ENCODE assay signal across 1 cellular context in genomic region chr1:16396591-16396990, GRCh38.
TF ChIP-seq lines count a peak whose summit lies in the region.

No MANE protein-coding gene starts in this region.

TF ChIP-seq in HepG2, 621 proteins besides CTCF, POLR2A, EP300 and RAD21:
- TF ChIP-seq, protein P1, sequence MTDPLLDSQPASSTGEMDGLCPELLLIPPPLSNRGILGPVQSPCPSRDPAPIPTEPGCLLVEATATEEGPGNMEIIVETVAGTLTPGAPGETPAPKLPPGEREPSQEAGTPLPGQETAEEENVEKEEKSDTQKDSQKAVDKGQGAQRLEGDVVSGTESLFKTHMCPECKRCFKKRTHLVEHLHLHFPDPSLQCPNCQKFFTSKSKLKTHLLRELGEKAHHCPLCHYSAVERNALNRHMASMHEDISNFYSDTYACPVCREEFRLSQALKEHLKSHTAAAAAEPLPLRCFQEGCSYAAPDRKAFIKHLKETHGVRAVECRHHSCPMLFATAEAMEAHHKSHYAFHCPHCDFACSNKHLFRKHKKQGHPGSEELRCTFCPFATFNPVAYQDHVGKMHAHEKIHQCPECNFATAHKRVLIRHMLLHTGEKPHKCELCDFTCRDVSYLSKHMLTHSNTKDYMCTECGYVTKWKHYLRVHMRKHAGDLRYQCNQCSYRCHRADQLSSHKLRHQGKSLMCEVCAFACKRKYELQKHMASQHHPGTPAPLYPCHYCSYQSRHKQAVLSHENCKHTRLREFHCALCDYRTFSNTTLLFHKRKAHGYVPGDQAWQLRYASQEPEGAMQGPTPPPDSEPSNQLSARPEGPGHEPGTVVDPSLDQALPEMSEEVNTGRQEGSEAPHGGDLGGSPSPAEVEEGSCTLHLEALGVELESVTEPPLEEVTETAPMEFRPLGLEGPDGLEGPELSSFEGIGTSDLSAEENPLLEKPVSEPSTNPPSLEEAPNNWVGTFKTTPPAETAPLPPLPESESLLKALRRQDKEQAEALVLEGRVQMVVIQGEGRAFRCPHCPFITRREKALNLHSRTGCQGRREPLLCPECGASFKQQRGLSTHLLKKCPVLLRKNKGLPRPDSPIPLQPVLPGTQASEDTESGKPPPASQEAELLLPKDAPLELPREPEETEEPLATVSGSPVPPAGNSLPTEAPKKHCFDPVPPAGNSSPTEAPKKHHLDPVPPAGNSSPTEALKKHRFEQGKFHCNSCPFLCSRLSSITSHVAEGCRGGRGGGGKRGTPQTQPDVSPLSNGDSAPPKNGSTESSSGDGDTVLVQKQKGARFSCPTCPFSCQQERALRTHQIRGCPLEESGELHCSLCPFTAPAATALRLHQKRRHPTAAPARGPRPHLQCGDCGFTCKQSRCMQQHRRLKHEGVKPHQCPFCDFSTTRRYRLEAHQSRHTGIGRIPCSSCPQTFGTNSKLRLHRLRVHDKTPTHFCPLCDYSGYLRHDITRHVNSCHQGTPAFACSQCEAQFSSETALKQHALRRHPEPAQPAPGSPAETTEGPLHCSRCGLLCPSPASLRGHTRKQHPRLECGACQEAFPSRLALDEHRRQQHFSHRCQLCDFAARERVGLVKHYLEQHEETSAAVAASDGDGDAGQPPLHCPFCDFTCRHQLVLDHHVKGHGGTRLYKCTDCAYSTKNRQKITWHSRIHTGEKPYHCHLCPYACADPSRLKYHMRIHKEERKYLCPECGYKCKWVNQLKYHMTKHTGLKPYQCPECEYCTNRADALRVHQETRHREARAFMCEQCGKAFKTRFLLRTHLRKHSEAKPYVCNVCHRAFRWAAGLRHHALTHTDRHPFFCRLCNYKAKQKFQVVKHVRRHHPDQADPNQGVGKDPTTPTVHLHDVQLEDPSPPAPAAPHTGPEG (CRISPR knock-in tag; IDR thresholded peaks at IDR 0.05), result no peak
- TF ChIP-seq HMGA1 (CRISPR knock-in tag; conservative IDR thresholded peaks at IDR 0.05), result no peak
- TF ChIP-seq SOX13 (IDR thresholded peaks at IDR 0.05), result no peak
- no peak for TF ChIP-seq SOX13 (CRISPR knock-in tag; conservative IDR thresholded peaks at IDR 0.05 in 1 of 2, IDR thresholded peaks at IDR 0.05 in 1 of 2)
- no peak for TF ChIP-seq ZFP82 (CRISPR knock-in tag; IDR thresholded peaks at IDR 0.05; ENCODE audit: borderline replicate concordance)
- peak; percentile 21 for TF ChIP-seq AGO2 (optimal IDR thresholded peaks at IDR 0.05; ENCODE audit: low read depth, low read length)
- TF ChIP-seq, protein P2, sequence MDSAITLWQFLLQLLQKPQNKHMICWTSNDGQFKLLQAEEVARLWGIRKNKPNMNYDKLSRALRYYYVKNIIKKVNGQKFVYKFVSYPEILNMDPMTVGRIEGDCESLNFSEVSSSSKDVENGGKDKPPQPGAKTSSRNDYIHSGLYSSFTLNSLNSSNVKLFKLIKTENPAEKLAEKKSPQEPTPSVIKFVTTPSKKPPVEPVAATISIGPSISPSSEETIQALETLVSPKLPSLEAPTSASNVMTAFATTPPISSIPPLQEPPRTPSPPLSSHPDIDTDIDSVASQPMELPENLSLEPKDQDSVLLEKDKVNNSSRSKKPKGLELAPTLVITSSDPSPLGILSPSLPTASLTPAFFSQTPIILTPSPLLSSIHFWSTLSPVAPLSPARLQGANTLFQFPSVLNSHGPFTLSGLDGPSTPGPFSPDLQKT (CRISPR knock-in tag; IDR thresholded peaks at IDR 0.05; ENCODE audit: borderline replicate concordance), result no peak
- TF ChIP-seq, protein P3, sequence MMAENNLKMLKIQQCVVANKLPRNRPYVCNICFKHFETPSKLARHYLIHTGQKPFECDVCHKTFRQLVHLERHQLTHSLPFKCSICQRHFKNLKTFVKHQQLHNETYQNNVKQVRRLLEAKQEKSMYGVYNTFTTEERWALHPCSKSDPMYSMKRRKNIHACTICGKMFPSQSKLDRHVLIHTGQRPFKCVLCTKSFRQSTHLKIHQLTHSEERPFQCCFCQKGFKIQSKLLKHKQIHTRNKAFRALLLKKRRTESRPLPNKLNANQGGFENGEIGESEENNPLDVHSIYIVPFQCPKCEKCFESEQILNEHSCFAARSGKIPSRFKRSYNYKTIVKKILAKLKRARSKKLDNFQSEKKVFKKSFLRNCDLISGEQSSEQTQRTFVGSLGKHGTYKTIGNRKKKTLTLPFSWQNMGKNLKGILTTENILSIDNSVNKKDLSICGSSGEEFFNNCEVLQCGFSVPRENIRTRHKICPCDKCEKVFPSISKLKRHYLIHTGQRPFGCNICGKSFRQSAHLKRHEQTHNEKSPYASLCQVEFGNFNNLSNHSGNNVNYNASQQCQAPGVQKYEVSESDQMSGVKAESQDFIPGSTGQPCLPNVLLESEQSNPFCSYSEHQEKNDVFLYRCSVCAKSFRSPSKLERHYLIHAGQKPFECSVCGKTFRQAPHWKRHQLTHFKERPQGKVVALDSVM (CRISPR knock-in tag; IDR thresholded peaks at IDR 0.05), result no peak
- TF ChIP-seq SRSF4 (IDR thresholded peaks at IDR 0.05; ENCODE audit: low read depth, low read length, poor library complexity, severe bottlenecking), result no peak
- peak in 1 of 2 experiments; percentile 20; a peak in 1 of 4 replicates for TF ChIP-seq MAFK (conservative IDR thresholded peaks at IDR 0.05 in 1 of 2, IDR thresholded peaks at IDR 0.05 in 1 of 2; ENCODE audit: low read length in 2 of 2)
- TF ChIP-seq RBM22 (optimal IDR thresholded peaks at IDR 0.05; ENCODE audit: low read length), result peak; percentile 67
- TF ChIP-seq MEIS2 (CRISPR knock-in tag; IDR thresholded peaks at IDR 0.05), result no peak
TF ChIP-seq in HepG2: peak in this region for 3.
